8 cellular contexts compared by ENCODE assay signal in genomic region chr7:23469961-23470250, GRCh38. TPM values are rescaled to one million over a fixed set of nuclear protein-coding genes. Genes with fewer than 3 reads are reported as not detected.
A peak's percentile ranks its signal among the peaks of the same experiment; 100 is the strongest.
DNase-seq lines count a peak whose midpoint lies in the region; ATAC-seq and TF ChIP-seq lines count a peak whose summit lies in the region.

No MANE protein-coding gene starts in this region.

- H3K4me1 Mint-ChIP-seq in neural progenitor cell = peaks cover 26% of the 10 kb centered on the region

- peak overlapping the region; percentile 98 for H3K27ac Mint-ChIP-seq in neural progenitor cell

- ATAC-seq in DND-41 (ENCODE audit: insufficient read depth, low read depth) (no peak), GM18858 (IDR thresholded peaks at IDR 0.05; ENCODE audit: unreplicated experiment) (no peak)

- H3K27ac ChIP-seq in DND-41 (ENCODE audit: low read length) (peak overlapping the region; percentile 70; the same call in 1 of the 2 replicates), MM.1S (ENCODE audit: low read length) (no peak overlapping the region), neural progenitor cell (peak overlapping the region; percentile 97)

- H2AFZ ChIP-seq in DND-41 (ENCODE audit: low read depth, low read length) = no peak overlapping the region
- no peak overlapping the region for H2AFZ ChIP-seq in MM.1S (ENCODE audit: low read length)
- H2AFZ ChIP-seq in neural progenitor cell (replicated peaks) = no peak overlapping the region

- H4K20me1 ChIP-seq in DND-41 (ENCODE audit: insufficient read depth, low read length) = no peaks in the 10 kb centered on the region
- peaks cover 2% of the 10 kb centered on the region; the same call in 1 of the 2 replicates for H4K20me1 ChIP-seq in MM.1S (ENCODE audit: insufficient read depth, low read length)
- H4K20me1 ChIP-seq in neural progenitor cell (ENCODE audit: low read depth) = peaks cover 44% of the 10 kb centered on the region

- H3K9me3 ChIP-seq in DND-41 (ENCODE audit: insufficient read depth, low read length, severe bottlenecking) (no peaks in the 10 kb centered on the region), MM.1S (replicated peaks; ENCODE audit: insufficient read depth, low read length) (no peaks in the 10 kb centered on the region), neural progenitor cell (ENCODE audit: low read depth) (no peaks in the 10 kb centered on the region)

- DNase-seq in DND-41 = no peak
- no peak for DNase-seq in MM.1S
- peak; percentile 33 for DNase-seq in choroid plexus epithelial cell (ENCODE audit: low read depth)
- DNase-seq in neural progenitor cell (ENCODE audit: low spot score) = peak; percentile 52
- DNase-seq in NCI-H146 treated with DMSO at 0.1 percent for 48 hours (lab: John Stamatoyannopoulos, UW; ENCODE audit: unreplicated experiment) = no peak
- DNase-seq in cerebellum (ENCODE audit: low spot score) = no peak
- DNase-seq in NCI-H187 (lab: John Stamatoyannopoulos, UW) = no peak

- no peaks in the 10 kb centered on the region for H3K79me2 ChIP-seq in DND-41 (ENCODE audit: insufficient read depth, low read length)
- no peaks in the 10 kb centered on the region for H3K79me2 ChIP-seq in MM.1S (ENCODE audit: low read length)
- peaks cover 84% of the 10 kb centered on the region for H3K79me2 ChIP-seq in neural progenitor cell (ENCODE audit: low read depth)

- H3K9me3 Mint-ChIP-seq in neural progenitor cell = peaks cover 3% of the 10 kb centered on the region

- TF ChIP-seq CTCF in DND-41 (IDR thresholded peaks at IDR 0.05; ENCODE audit: borderline replicate concordance, extremely low read depth, low read length, poor library complexity, severe bottlenecking) (no peak), MM.1S (IDR thresholded peaks at IDR 0.05; ENCODE audit: low read length) (no peak), choroid plexus epithelial cell (conservative IDR thresholded peaks at IDR 0.05; ENCODE audit: low read depth, low read length) (no peak), neural progenitor cell (IDR thresholded peaks at IDR 0.05) (no peak)

- H3K9ac ChIP-seq in DND-41 (ENCODE audit: low read depth, low read length) = peak overlapping the region; percentile 60; the same call in 1 of the 2 replicates
- H3K9ac ChIP-seq in MM.1S (ENCODE audit: low read length) = no peak overlapping the region
- H3K9ac ChIP-seq in neural progenitor cell = peak overlapping the region; percentile 86

- H3K4me1 ChIP-seq in DND-41 (ENCODE audit: insufficient read depth, low read length) = peaks cover 18% of the 10 kb centered on the region
- peaks cover 9% of the 10 kb centered on the region; the same call in 1 of the 2 replicates for H3K4me1 ChIP-seq in MM.1S (ENCODE audit: low read length)
- H3K4me1 ChIP-seq in neural progenitor cell = peaks cover 27% of the 10 kb centered on the region

- H3K36me3 ChIP-seq in DND-41 (ENCODE audit: insufficient read depth, low read length) (no peaks in the 10 kb centered on the region), MM.1S (replicated peaks; ENCODE audit: insufficient read depth, low read length) (no peaks in the 10 kb centered on the region), neural progenitor cell (peaks cover 3% of the 10 kb centered on the region)

- H3K4me3 ChIP-seq in DND-41 (ENCODE audit: low read depth in 1 of 2, low read length in 2 of 2) (peak overlapping the region in 1 of 2 experiments; percentile 60; a peak in 1 of 4 replicates), MM.1S (ENCODE audit: low read length) (peak overlapping the region; percentile 55), choroid plexus epithelial cell (ENCODE audit: low read depth, low read length) (peak overlapping the region; percentile 77), neural progenitor cell (peak overlapping the region; percentile 94)

- no peaks in the 10 kb centered on the region for H3K9me2 ChIP-seq in MM.1S (replicated peaks; ENCODE audit: insufficient read depth, low read length)

- peak overlapping the region; percentile 99 for H3K4me3 Mint-ChIP-seq in neural progenitor cell

- H3F3A ChIP-seq in MM.1S (ENCODE audit: insufficient read depth, low read length) (peaks cover 17% of the 10 kb centered on the region; the same call in 1 of the 2 replicates), neural progenitor cell (ENCODE audit: low read depth) (peaks cover 82% of the 10 kb centered on the region)

- peaks cover 7% of the 10 kb centered on the region for H3K36me3 Mint-ChIP-seq in neural progenitor cell

- H3K4me2 ChIP-seq in DND-41 (ENCODE audit: insufficient read depth, low read length) = peak overlapping the region; percentile 92
- peak overlapping the region; percentile 91 for H3K4me2 ChIP-seq in MM.1S (ENCODE audit: low read depth, low read length)
- H3K4me2 ChIP-seq in neural progenitor cell = peak overlapping the region; percentile 96

- H3K27me3 ChIP-seq in DND-41 (ENCODE audit: insufficient read depth, low read length, poor library complexity) (peaks cover 5% of the 10 kb centered on the region), MM.1S (replicated peaks; ENCODE audit: insufficient read depth, low read length) (peaks cover 86% of the 10 kb centered on the region), neural progenitor cell (no peaks in the 10 kb centered on the region)

- H3K27me3 Mint-ChIP-seq in neural progenitor cell (ENCODE audit: insufficient read depth, low read depth) = peaks cover 3% of the 10 kb centered on the region

RNA-seq across cellular contexts. Expression of gene IGF2BP3, which starts 0.4 kb away (rescaled TPM):
- total RNA-seq in neural progenitor cell (ENCODE audit: low replicate concordance) (172 and 242 TPM in 2 replicates), cerebellum (52.7 TPM)

Comparison
In these comparisons a context has a peak if more than half of its experiments do, and no peak if none do; other contexts are left out.
1. DNase-seq: peak in choroid plexus epithelial cell (single experiment) and neural progenitor cell (single experiment); none in DND-41 (single experiment), MM.1S (single experiment), NCI-H146 treated with DMSO at 0.1 percent for 48 hours (single experiment), cerebellum (single experiment) and NCI-H187 (0 of 2).
2. Peak in every context shown above with its lines, with median percentiles within 50 percentile points of each other: H3K4me2 ChIP-seq.